Comparison of ENCODE assay signal across 25 cellular contexts in genomic region chr18:49137585-49137984, GRCh38.
"Had no signal": no experiment of that assay in that cellular context is flagged by ENCODE, and none has a peak within 500 bp of the region (broad histone marks: within the 10 kb centered on the region; RNA-seq: fewer than 3 reads in every experiment).

No MANE protein-coding gene starts in this region.

- H3K27ac ChIP-seq: lower lobe of right lung, neural progenitor cell, neutrophil, parathyroid adenoma, psoas muscle, right lobe of liver, tibial nerve, uterus had no signal

- H3K27me3 ChIP-seq: neutrophil, right lobe of liver, tibial nerve, uterus had no signal

- DNase-seq: hippocampal formation; kidney; lower lobe of right lung; mammary epithelial cell; mesenchymal stem cell; naive thymus-derived CD8-positive, alpha-beta T cell; nephron progenitor cell; occipital lobe; psoas muscle; right lobe of liver; stimulated activated CD4-positive, alpha-beta T cell treated with anti-CD3 and anti-CD28 coated beads, Interleukin-1b, Interleukin-23, amount 100 ng/mL, for 48 hours; stimulated activated CD4-positive, alpha-beta T cell treated with anti-CD3 and anti-CD28 coated beads, Interleukin-2, amount 100 ng/mL, for 48 hours; stimulated activated CD4-positive, alpha-beta T cell treated with anti-CD3 and anti-CD28 coated beads, Interleukin-4, amount 100 ng/mL, for 4 hours; stimulated activated CD8-positive, alpha-beta memory T cell treated with anti-CD3 and anti-CD28 coated beads, Interleukin-4, amount 100 ng/mL, for 48 hours; stimulated activated naive CD4-positive, alpha-beta T cell treated with Interleukin-2 at 50 U/mL for 16 hours; stimulated activated naive CD8-positive, alpha-beta T cell treated with anti-CD3 and anti-CD28 coated beads, Interleukin-15, amount 100 ng/mL, for 72 hours; substantia nigra; uterus had no signal

- H3K36me3 Mint-ChIP-seq: neural progenitor cell, type B pancreatic cell had no signal

- H3K27me3 Mint-ChIP-seq: naive thymus-derived CD8-positive, alpha-beta T cell; stimulated activated memory B cell treated with anti-CD40 and anti-IgM and Interleukin-4, amounts not matched to agents 10 μg/mL and 1 μg/mL and 100 μg/mL, for 72 hours; stimulated activated naive CD8-positive, alpha-beta T cell treated with anti-CD3 and anti-CD28 coated beads, Interleukin-15, amount 100 ng/mL, for 72 hours; type B pancreatic cell had no signal

- H3K4me3 Mint-ChIP-seq: naive thymus-derived CD8-positive, alpha-beta T cell; nephron progenitor cell; neural progenitor cell; stimulated activated memory B cell treated with anti-CD40 and anti-IgM and Interleukin-4, amounts not matched to agents 10 μg/mL and 1 μg/mL and 100 μg/mL, for 72 hours; stimulated activated naive CD8-positive, alpha-beta T cell treated with anti-CD3 and anti-CD28 coated beads, Interleukin-15, amount 100 ng/mL, for 72 hours; type B pancreatic cell had no signal

- H3K9me3 Mint-ChIP-seq: naive thymus-derived CD8-positive, alpha-beta T cell; nephron progenitor cell; neural progenitor cell; stimulated activated memory B cell treated with anti-CD40 and anti-IgM and Interleukin-4, amounts not matched to agents 10 μg/mL and 1 μg/mL and 100 μg/mL, for 72 hours; stimulated activated naive CD8-positive, alpha-beta T cell treated with anti-CD3 and anti-CD28 coated beads, Interleukin-15, amount 100 ng/mL, for 72 hours; type B pancreatic cell had no signal

- H3K4me3 ChIP-seq: lower lobe of right lung, neural progenitor cell, psoas muscle, right lobe of liver, smooth muscle cell, tibial nerve, uterus had no signal

- H3K27ac Mint-ChIP-seq: naive thymus-derived CD8-positive, alpha-beta T cell; nephron progenitor cell; neural progenitor cell; stimulated activated memory B cell treated with anti-CD40 and anti-IgM and Interleukin-4, amounts not matched to agents 10 μg/mL and 1 μg/mL and 100 μg/mL, for 72 hours; stimulated activated naive CD8-positive, alpha-beta T cell treated with anti-CD3 and anti-CD28 coated beads, Interleukin-15, amount 100 ng/mL, for 72 hours; type B pancreatic cell had no signal

- H3K36me3 ChIP-seq: lower lobe of right lung, neural progenitor cell, neutrophil, right lobe of liver, tibial nerve had no signal

- H3K9me3 ChIP-seq: lower lobe of right lung, neutrophil, psoas muscle, right lobe of liver, tibial nerve, uterus had no signal

- ATAC-seq: lower lobe of right lung; naive thymus-derived CD8-positive, alpha-beta T cell; psoas muscle; right lobe of liver; stimulated activated memory B cell treated with anti-CD40 and anti-IgM and Interleukin-4, amounts not matched to agents 10 μg/mL and 1 μg/mL and 100 μg/mL, for 72 hours; stimulated activated naive CD8-positive, alpha-beta T cell treated with anti-CD3 and anti-CD28 coated beads, Interleukin-15, amount 100 ng/mL, for 72 hours had no signal

- H3K4me1 Mint-ChIP-seq: stimulated activated memory B cell treated with anti-CD40 and anti-IgM and Interleukin-4, amounts not matched to agents 10 μg/mL and 1 μg/mL and 100 μg/mL, for 72 hours; stimulated activated naive CD8-positive, alpha-beta T cell treated with anti-CD3 and anti-CD28 coated beads, Interleukin-15, amount 100 ng/mL, for 72 hours had no signal

- H3K4me1 ChIP-seq: lower lobe of right lung, psoas muscle, right lobe of liver, uterus had no signal
